ENCODE assay signal across 30 cellular contexts in genomic region chr7:85521108-85521694, GRCh38.
DNase-seq lines count a peak whose midpoint lies in the region; FAIRE-seq and TF ChIP-seq lines count a peak whose summit lies in the region.
"Had no signal": no experiment of that assay in that cellular context is flagged by ENCODE, and none has a peak within 500 bp of the region (broad histone marks: within the 10 kb centered on the region; RNA-seq: fewer than 3 reads in every experiment).

No MANE protein-coding gene starts in this region.

- H3K4me1 ChIP-seq in HEK293 (ENCODE audit: control insufficient read depth, insufficient read depth, low read length), result peaks cover 17% of the 10 kb centered on the region
- H3K4me1 ChIP-seq: ascending aorta had no signal

- H3K27me3 ChIP-seq in AG04450 (ENCODE audit: control insufficient read depth, insufficient read depth, low read length), result no peaks in the 10 kb centered on the region
- H3K27me3 ChIP-seq: ascending aorta, BLaER1, dorsolateral prefrontal cortex, tibial artery had no signal

- CTCF ChIA-PET in AG04450 (lab: Charles Lee), result no interaction called here
- CTCF ChIA-PET in HEK293 (lab: Yijun Ruan, JAX), result no interaction called here

- in situ Hi-C loops in astrocyte of the spinal cord (cut with HindIII; ENCODE audit: low sequenced_read_pairs), result no loop called here

- H3K27ac ChIP-seq in AG04450 (ENCODE audit: low read depth, low read length), result no peak overlapping the region
- peak overlapping the region; percentile 35; the same call in 1 of the 2 replicates for H3K27ac ChIP-seq in HEK293 (ENCODE audit: extremely low read depth, low read depth, low read length)
- H3K27ac ChIP-seq: ascending aorta, BLaER1, dorsolateral prefrontal cortex, HL-60, tibial artery, VCaP had no signal

- FAIRE-seq in H54 (lab: Jason Lieb, UNC), result no peak

- H3K36me3 Mint-ChIP-seq in nephron (ENCODE audit: low read depth), result no peaks in the 10 kb centered on the region
- H3K36me3 Mint-ChIP-seq: activated naive CD8-positive, alpha-beta T cell; naive B cell had no signal

- no peak overlapping the region for H3K4me3 Mint-ChIP-seq in nephron
- H3K4me3 Mint-ChIP-seq: activated naive CD8-positive, alpha-beta T cell; central memory CD8-positive, alpha-beta T cell; HFFc6; naive B cell; stimulated activated naive CD8-positive, alpha-beta T cell treated with anti-CD3 and anti-CD28 coated beads, Interleukin-15, amount 100 ng/mL, for 72 hours had no signal

- no peaks in the 10 kb centered on the region for H3K27me3 Mint-ChIP-seq in nephron (ENCODE audit: low read depth)
- H3K27me3 Mint-ChIP-seq: activated naive CD8-positive, alpha-beta T cell; central memory CD8-positive, alpha-beta T cell; stimulated activated naive CD8-positive, alpha-beta T cell treated with anti-CD3 and anti-CD28 coated beads, Interleukin-15, amount 100 ng/mL, for 72 hours had no signal

- peaks cover 17% of the 10 kb centered on the region for H3K4me1 Mint-ChIP-seq in nephron
- H3K4me1 Mint-ChIP-seq: central memory CD8-positive, alpha-beta T cell; naive B cell; stimulated activated naive CD8-positive, alpha-beta T cell treated with anti-CD3 and anti-CD28 coated beads, Interleukin-15, amount 100 ng/mL, for 72 hours had no signal

- H3K4me3 ChIP-seq in AG04450 (ENCODE audit: low read depth, low read length) (no peak overlapping the region), HEK293 (ENCODE audit: low read depth, low read length) (no peak overlapping the region), astrocyte of the spinal cord (ENCODE audit: low read depth, low read length) (no peak overlapping the region)
- H3K4me3 ChIP-seq: ascending aorta, BLaER1, dorsolateral prefrontal cortex, tibial artery had no signal

- TF ChIP-seq CTCF in AG04450 (IDR thresholded peaks at IDR 0.05; ENCODE audit: low read depth, low read length) (no peak), HEK293 (tag by site-specific recombination; IDR thresholded peaks at IDR 0.05) (no peak), astrocyte of the spinal cord (IDR thresholded peaks at IDR 0.05; ENCODE audit: low read depth, low read length) (no peak), nephron (IDR thresholded peaks at IDR 0.05; ENCODE audit: unreplicated experiment in 3 of 3) (no peak)

- no peaks in the 10 kb centered on the region for H3K9me3 Mint-ChIP-seq in nephron
- H3K9me3 Mint-ChIP-seq: HFFc6; naive B cell; stimulated activated naive CD8-positive, alpha-beta T cell treated with anti-CD3 and anti-CD28 coated beads, Interleukin-15, amount 100 ng/mL, for 72 hours had no signal

- TF ChIP-seq POLR2A in H54 (IDR thresholded peaks at IDR 0.05; ENCODE audit: low read depth, low read length), result no peak

- no peaks in the 10 kb centered on the region for H3K36me3 ChIP-seq in HEK293 (ENCODE audit: control insufficient read depth in 2 of 2, insufficient read depth in 1 of 2, low read length in 2 of 2)
- H3K36me3 ChIP-seq: ascending aorta, BLaER1, tibial artery had no signal

- no peaks in the 10 kb centered on the region for H3K9me3 ChIP-seq in AG04450 (ENCODE audit: control insufficient read depth, insufficient read depth, low read length)
- no peaks in the 10 kb centered on the region for H3K9me3 ChIP-seq in HEK293 (ENCODE audit: control insufficient read depth, insufficient read depth, low read depth, low read length)
- H3K9me3 ChIP-seq: ascending aorta, BLaER1, tibial artery had no signal

- POLR2A ChIA-PET in AG04450 (lab: Yijun Ruan, JAX), result no interaction called here
- POLR2A ChIA-PET in HEK293 (lab: Yijun Ruan, JAX), result no interaction called here

- H3K27ac Mint-ChIP-seq in nephron, result peak overlapping the region; percentile 65 to 80 (median 68)
- H3K27ac Mint-ChIP-seq: activated naive CD8-positive, alpha-beta T cell; HFFc6; naive B cell; stimulated activated naive CD8-positive, alpha-beta T cell treated with anti-CD3 and anti-CD28 coated beads, Interleukin-15, amount 100 ng/mL, for 72 hours had no signal

- DNase-seq in AG04450 (ENCODE audit: low read depth, low spot score) (peak; percentile 41), astrocyte of the spinal cord (ENCODE audit: low read depth, low spot score) (peak; percentile 6), H54 (ENCODE audit: insufficient read length, low spot score) (no peak), DMS 273 (lab: John Stamatoyannopoulos, UW; ENCODE audit: unreplicated experiment) (no peak)
- DNase-seq in activated CD8-positive, alpha-beta memory T cell treated with anti-CD3 and anti-CD28 coated beads, Interleukin-2, amount 50 U/mL, for 48 hours, result no peak
- DNase-seq: activated CD4-positive, alpha-beta T cell treated with anti-CD3 and anti-CD28 coated beads for 4 hours; activated effector memory CD4-positive, alpha-beta T cell treated with Interleukin-2 at 50 U/mL for 16 hours; DND-41; dorsolateral prefrontal cortex; HFFc6; islet precursor cell; left ventricle myocardium superior; MV-4-11; naive B cell; NCI-H2227 treated with DMSO at 0.1 percent for 48 hours; NCI-H82; nucleus accumbens; Right ventricle myocardium superior; stimulated activated CD4-positive, alpha-beta T cell treated with anti-CD3 and anti-CD28 coated beads, Interleukin-1b, Interleukin-23, amount 100 ng/mL, for 48 hours; stimulated activated CD8-positive, alpha-beta memory T cell treated with anti-CD3 and anti-CD28 coated beads, Interleukin-4, amount 100 ng/mL, for 48 hours; stimulated activated naive CD8-positive, alpha-beta T cell treated with anti-CD3 and anti-CD28 coated beads, Interleukin-15, amount 100 ng/mL, for 72 hours; tibial artery had no signal

TF ChIP-seq in HEK293, 187 proteins besides CTCF, POLR2A, EP300 and RAD21:
- TF ChIP-seq, protein P1, sequence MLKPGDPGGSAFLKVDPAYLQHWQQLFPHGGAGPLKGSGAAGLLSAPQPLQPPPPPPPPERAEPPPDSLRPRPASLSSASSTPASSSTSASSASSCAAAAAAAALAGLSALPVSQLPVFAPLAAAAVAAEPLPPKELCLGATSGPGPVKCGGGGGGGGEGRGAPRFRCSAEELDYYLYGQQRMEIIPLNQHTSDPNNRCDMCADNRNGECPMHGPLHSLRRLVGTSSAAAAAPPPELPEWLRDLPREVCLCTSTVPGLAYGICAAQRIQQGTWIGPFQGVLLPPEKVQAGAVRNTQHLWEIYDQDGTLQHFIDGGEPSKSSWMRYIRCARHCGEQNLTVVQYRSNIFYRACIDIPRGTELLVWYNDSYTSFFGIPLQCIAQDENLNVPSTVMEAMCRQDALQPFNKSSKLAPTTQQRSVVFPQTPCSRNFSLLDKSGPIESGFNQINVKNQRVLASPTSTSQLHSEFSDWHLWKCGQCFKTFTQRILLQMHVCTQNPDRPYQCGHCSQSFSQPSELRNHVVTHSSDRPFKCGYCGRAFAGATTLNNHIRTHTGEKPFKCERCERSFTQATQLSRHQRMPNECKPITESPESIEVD (tag by site-specific recombination; IDR thresholded peaks at IDR 0.05), result peak; percentile 60
- no peak for TF ChIP-seq ZNF830 (tag by site-specific recombination; IDR thresholded peaks at IDR 0.05; ENCODE audit: low read depth)
- peak; percentile 28; the same call in 1 of the 2 replicates for TF ChIP-seq WT1 (tag by site-specific recombination; IDR thresholded peaks at IDR 0.05)
- no peak for TF ChIP-seq HOXD13 (CRISPR knock-in tag; IDR thresholded peaks at IDR 0.05; ENCODE audit: borderline replicate concordance)
- TF ChIP-seq ZNF211 (tag by site-specific recombination; IDR thresholded peaks at IDR 0.05; ENCODE audit: low read depth), result no peak
- peak; percentile 31; the same call in 1 of the 2 replicates for TF ChIP-seq ZBTB17 (tag by site-specific recombination; IDR thresholded peaks at IDR 0.05)
- TF ChIP-seq ZNF311 (tag by site-specific recombination; IDR thresholded peaks at IDR 0.05; ENCODE audit: borderline replicate concordance), result no peak
- TF ChIP-seq ZNF184 (tag by site-specific recombination; IDR thresholded peaks at IDR 0.05), result no peak
- TF ChIP-seq ZNF670 (tag by site-specific recombination; IDR thresholded peaks at IDR 0.05; ENCODE audit: low read depth), result no peak
- no peak for TF ChIP-seq ZNF146 (tag by site-specific recombination; IDR thresholded peaks at IDR 0.05)
- TF ChIP-seq ZNF155 (tag by site-specific recombination; IDR thresholded peaks at IDR 0.05), result no peak
- no peak for TF ChIP-seq ZNF2 (tag by site-specific recombination; IDR thresholded peaks at IDR 0.05)

Comparison
In these comparisons a context has a peak if more than half of its experiments do, and no peak if none do; other contexts are left out.
1. DNase-seq: peak in AG04450 (single experiment) and astrocyte of the spinal cord (single experiment); none in H54 (single experiment), DMS 273 (single experiment) and activated CD8-positive, alpha-beta memory T cell treated with anti-CD3 and anti-CD28 coated beads, Interleukin-2, amount 50 U/mL, for 48 hours (single experiment).